Comparison of ENCODE assay signal across 7 cellular contexts in genomic region chr13:31499274-31499673, GRCh38.
"Had no signal": no experiment of that assay in that cellular context is flagged by ENCODE, and none has a peak within 500 bp of the region (broad histone marks: within the 10 kb centered on the region; RNA-seq: fewer than 3 reads in every experiment).

No MANE protein-coding gene starts in this region.

- ATAC-seq: K562 had no signal

- H3K27ac Mint-ChIP-seq: IgD-negative memory B cell had no signal

- H3K4me1 Mint-ChIP-seq: IgD-negative memory B cell had no signal

- DNase-seq: IMR-90, KBM-7, KG1 had no signal

- FAIRE-seq: HTR-8/SVneo, K562 had no signal

- H3K27ac ChIP-seq: HL-60 had no signal

- H3K4me3 ChIP-seq: K562 had no signal

- H3K27me3 Mint-ChIP-seq: IgD-negative memory B cell had no signal
